In genomic region chr11:103659138-103659734, GRCh38 we compare ENCODE assay signal across 9 cellular contexts.
A peak's percentile ranks its signal among the peaks of the same experiment; 100 is the strongest.
DNase-seq lines count a peak whose midpoint lies in the region; ATAC-seq and TF ChIP-seq lines count a peak whose summit lies in the region.
"Had no signal": no experiment of that assay in that cellular context is flagged by ENCODE, and none has a peak within 500 bp of the region (broad histone marks: within the 10 kb centered on the region; RNA-seq: fewer than 3 reads in every experiment).

No MANE protein-coding gene starts in this region.

- H3K27ac ChIP-seq in AG04450 (ENCODE audit: low read depth, low read length) (no peak overlapping the region), GM23338 (ENCODE audit: low read depth) (no peak overlapping the region), sigmoid colon (no peak overlapping the region)

- H3K27ac Mint-ChIP-seq in GM23338 = no peak overlapping the region
- H3K27ac Mint-ChIP-seq in activated naive CD8-positive, alpha-beta T cell treated with anti-CD3 and anti-CD28 coated beads, Interleukin-2, amount 50 U/mL, for 24 hours = no peak overlapping the region

- intact Hi-C loops in sigmoid colon (cut with DNase I) = no loop called here

- POLR2A ChIA-PET in AG04450 (lab: Yijun Ruan, JAX) = no interaction called here

- H3K9me3 ChIP-seq in AG04450 (ENCODE audit: control insufficient read depth, insufficient read depth, low read length) = no peaks in the 10 kb centered on the region
- H3K9me3 ChIP-seq in sigmoid colon = no peaks in the 10 kb centered on the region

- no peaks in the 10 kb centered on the region for H3K27me3 Mint-ChIP-seq in GM23338 (ENCODE audit: insufficient read depth, low read depth, poor library complexity)
- no peaks in the 10 kb centered on the region for H3K27me3 Mint-ChIP-seq in activated naive CD8-positive, alpha-beta T cell treated with anti-CD3 and anti-CD28 coated beads, Interleukin-2, amount 50 U/mL, for 24 hours

- no peaks in the 10 kb centered on the region for H4K20me1 ChIP-seq in GM23338 (replicated peaks; ENCODE audit: insufficient read depth)

- DNase-seq in AG04450 (ENCODE audit: low read depth, low spot score) (no peak), GM23338 (ENCODE audit: low spot score) (peak; percentile 52), OCI-M1 (lab: John Stamatoyannopoulos, UW) (peak; percentile 6), fibroblast of villous mesenchyme (ENCODE audit: low read depth) (peak; percentile 38), NCI-H510A treated with DMSO at 0.1 percent for 48 hours (lab: John Stamatoyannopoulos, UW) (no peak), sigmoid colon (no peak)
- DNase-seq in activated naive CD8-positive, alpha-beta T cell treated with anti-CD3 and anti-CD28 coated beads, Interleukin-2, amount 50 U/mL, for 24 hours = no peak
- no peak for DNase-seq in activated CD4-positive, alpha-beta T cell treated with anti-CD3 and anti-CD28 coated beads for 4 hours
- DNase-seq: stimulated activated naive CD4-positive, alpha-beta T cell had no signal

- no peaks in the 10 kb centered on the region for H3K36me3 Mint-ChIP-seq in GM23338 (ENCODE audit: low read depth)
- no peaks in the 10 kb centered on the region for H3K36me3 Mint-ChIP-seq in activated naive CD8-positive, alpha-beta T cell treated with anti-CD3 and anti-CD28 coated beads, Interleukin-2, amount 50 U/mL, for 24 hours (ENCODE audit: low read depth)

- WGBS in sigmoid colon, 2 donors = 45 to 48% methylated on average over 2 of the region's 2 CpGs

- H3K9me2 ChIP-seq in GM23338 (ENCODE audit: insufficient read depth) = no peaks in the 10 kb centered on the region

- TF ChIP-seq CTCF in AG04450 (IDR thresholded peaks at IDR 0.05; ENCODE audit: low read depth, low read length) (peak; percentile 39), GM23338 (conservative IDR thresholded peaks at IDR 0.05; ENCODE audit: low read depth in 2 of 2) (peak; percentile 67 to 77), fibroblast of villous mesenchyme (IDR thresholded peaks at IDR 0.05; ENCODE audit: insufficient read depth, low read depth, low read length) (peak; percentile 66), sigmoid colon (IDR thresholded peaks at IDR 0.05) (no peak)

- H3K36me3 ChIP-seq in GM23338 (ENCODE audit: insufficient read depth) (no peaks in the 10 kb centered on the region), sigmoid colon (no peaks in the 10 kb centered on the region)

- H3K4me1 ChIP-seq in GM23338 (ENCODE audit: insufficient read depth) (no peaks in the 10 kb centered on the region), sigmoid colon (no peaks in the 10 kb centered on the region)

- H3K4me2 ChIP-seq in GM23338 = no peak overlapping the region

- H3K4me3 ChIP-seq in AG04450 (ENCODE audit: low read depth, low read length) (no peak overlapping the region), GM23338 (no peak overlapping the region), fibroblast of villous mesenchyme (ENCODE audit: low read depth, low read length) (no peak overlapping the region), sigmoid colon (no peak overlapping the region)

- no peak overlapping the region for H3K4me3 Mint-ChIP-seq in GM23338
- no peak overlapping the region for H3K4me3 Mint-ChIP-seq in activated naive CD8-positive, alpha-beta T cell treated with anti-CD3 and anti-CD28 coated beads, Interleukin-2, amount 50 U/mL, for 24 hours

- no peaks in the 10 kb centered on the region for H3K27me3 ChIP-seq in AG04450 (ENCODE audit: control insufficient read depth, insufficient read depth, low read length)
- no peaks in the 10 kb centered on the region for H3K27me3 ChIP-seq in GM23338 (ENCODE audit: insufficient read depth)
- H3K27me3 ChIP-seq in sigmoid colon = no peaks in the 10 kb centered on the region

- CTCF ChIA-PET in AG04450 (lab: Charles Lee) = interaction anchor here (1.0 kb wide), 1 partner anchor 22 kb away, joined by 3 read pairs; no protein-coding TSS in a partner anchor

- H3K4me1 Mint-ChIP-seq in GM23338 = no peaks in the 10 kb centered on the region
- H3K4me1 Mint-ChIP-seq in activated naive CD8-positive, alpha-beta T cell treated with anti-CD3 and anti-CD28 coated beads, Interleukin-2, amount 50 U/mL, for 24 hours = no peaks in the 10 kb centered on the region

- H3K9me3 Mint-ChIP-seq in GM23338 = peaks cover 3% of the 10 kb centered on the region; the same call in 1 of the 3 replicates
- no peaks in the 10 kb centered on the region for H3K9me3 Mint-ChIP-seq in activated naive CD8-positive, alpha-beta T cell treated with anti-CD3 and anti-CD28 coated beads, Interleukin-2, amount 50 U/mL, for 24 hours

- no peak for TF ChIP-seq POLR2A in sigmoid colon (IDR thresholded peaks at IDR 0.05)

- H3F3A ChIP-seq in GM23338 (replicated peaks; ENCODE audit: low read depth) = no peaks in the 10 kb centered on the region

- TF ChIP-seq EP300 in sigmoid colon (IDR thresholded peaks at IDR 0.05) = no peak

- no peak overlapping the region for H2AFZ ChIP-seq in GM23338

- ATAC-seq in GM23338 = peak; percentile 81
- ATAC-seq in activated naive CD8-positive, alpha-beta T cell treated with anti-CD3 and anti-CD28 coated beads, Interleukin-2, amount 50 U/mL, for 24 hours = no peak

- no peaks in the 10 kb centered on the region for H3K79me2 ChIP-seq in GM23338 (replicated peaks; ENCODE audit: insufficient read depth)

TF ChIP-seq in GM23338, 12 proteins besides CTCF, POLR2A, EP300 and RAD21 (continues in another document):
- TF ChIP-seq ZNF462 (CRISPR knock-in tag; IDR thresholded peaks at IDR 0.05) (no peak), STAT1 (IDR thresholded peaks at IDR 0.05; ENCODE audit: unreplicated experiment) (no peak), ETS1 (IDR thresholded peaks at IDR 0.05) (no peak), POLR2AphosphoS5 (IDR thresholded peaks at IDR 0.05; ENCODE audit: low read depth) (no peak), ZNF331 (CRISPR knock-in tag; IDR thresholded peaks at IDR 0.05; ENCODE audit: low read depth) (no peak), EZH2phosphoT487 (IDR thresholded peaks at IDR 0.05; ENCODE audit: unreplicated experiment) (no peak)

Comparison
In these comparisons a context has a peak if more than half of its experiments do, and no peak if none do; other contexts are left out.
1. DNase-seq: peak in GM23338 (single experiment), OCI-M1 (single experiment) and fibroblast of villous mesenchyme (single experiment); none in AG04450 (single experiment), activated naive CD8-positive, alpha-beta T cell treated with anti-CD3 and anti-CD28 coated beads, Interleukin-2, amount 50 U/mL, for 24 hours (single experiment), NCI-H510A treated with DMSO at 0.1 percent for 48 hours (single experiment), sigmoid colon (single experiment) and activated CD4-positive, alpha-beta T cell treated with anti-CD3 and anti-CD28 coated beads for 4 hours (0 of 2).
2. CTCF ChIP-seq: peak in AG04450 (single experiment), GM23338 (2 of 2) and fibroblast of villous mesenchyme (single experiment); none in sigmoid colon (0 of 4).